Comparison of ENCODE assay signal across 24 cellular contexts in genomic region chr15:61575597-61575996, GRCh38.
"Had no signal": no experiment of that assay in that cellular context is flagged by ENCODE, and none has a peak within 500 bp of the region (broad histone marks: within the 10 kb centered on the region; RNA-seq: fewer than 3 reads in every experiment).

No MANE protein-coding gene starts in this region.

- H3K27me3 ChIP-seq: colonic mucosa, gastrocnemius medialis, left lung had no signal

- ATAC-seq: effector memory CD8-positive, alpha-beta T cell; gastrocnemius medialis; heart right ventricle; left cardiac atrium; left lung; left ventricle myocardium superior; lower lobe of right lung; mucosa of descending colon had no signal

- DNase-seq: colonic mucosa; cortex of kidney; effector CD8-positive, alpha-beta T cell; effector memory CD8-positive, alpha-beta T cell; endodermal cell; erythroblast; esophagus squamous epithelium; foreskin fibroblast; foreskin melanocyte; gastrocnemius medialis; glutamatergic neuron; head of caudate nucleus; heart right ventricle; hippocampal formation; left cardiac atrium; left lung; left ventricle myocardium superior; lower lobe of right lung; mesenchymal stem cell; mucosa of descending colon; naive B cell had no signal

- H3K9me3 ChIP-seq: colonic mucosa, esophagus squamous epithelium, gastrocnemius medialis, lower lobe of right lung, mucosa of descending colon had no signal

- H3K36me3 Mint-ChIP-seq: mesothelial cell of epicardium, naive B cell had no signal

- H3K4me3 Mint-ChIP-seq: dendritic cell treated with granulocyte-macrophage colony-stimulating factor and Interleukin-4, amounts not matched to agents 40 ng/mL and 50 ng/mL, for 4 days; effector memory CD8-positive, alpha-beta T cell; endodermal cell; mesothelial cell of epicardium; naive B cell had no signal

- H3K4me1 ChIP-seq: colonic mucosa, esophagus squamous epithelium, gastrocnemius medialis, heart right ventricle, left lung, lower lobe of right lung had no signal

- H3K4me3 ChIP-seq: colonic mucosa, esophagus squamous epithelium, gastrocnemius medialis, heart right ventricle, left lung, lower lobe of right lung, mucosa of descending colon had no signal

- H3K36me3 ChIP-seq: colonic mucosa, esophagus squamous epithelium, gastrocnemius medialis, heart right ventricle, left lung, lower lobe of right lung had no signal

- H3K27ac Mint-ChIP-seq: dendritic cell treated with granulocyte-macrophage colony-stimulating factor and Interleukin-4, amounts not matched to agents 40 ng/mL and 50 ng/mL, for 4 days; effector memory CD8-positive, alpha-beta T cell; endodermal cell; mesothelial cell of epicardium; naive B cell had no signal

- H3K27ac ChIP-seq: colonic mucosa, epithelial cell of prostate, esophagus squamous epithelium, gastrocnemius medialis, heart right ventricle, left lung, lower lobe of right lung had no signal

- H3K27me3 Mint-ChIP-seq: dendritic cell treated with granulocyte-macrophage colony-stimulating factor and Interleukin-4, amounts not matched to agents 40 ng/mL and 50 ng/mL, for 4 days; naive B cell had no signal

- H3K4me1 Mint-ChIP-seq: endodermal cell, mesothelial cell of epicardium, naive B cell had no signal
